39 cellular contexts compared by ENCODE assay signal in the genomic region with DNA sequence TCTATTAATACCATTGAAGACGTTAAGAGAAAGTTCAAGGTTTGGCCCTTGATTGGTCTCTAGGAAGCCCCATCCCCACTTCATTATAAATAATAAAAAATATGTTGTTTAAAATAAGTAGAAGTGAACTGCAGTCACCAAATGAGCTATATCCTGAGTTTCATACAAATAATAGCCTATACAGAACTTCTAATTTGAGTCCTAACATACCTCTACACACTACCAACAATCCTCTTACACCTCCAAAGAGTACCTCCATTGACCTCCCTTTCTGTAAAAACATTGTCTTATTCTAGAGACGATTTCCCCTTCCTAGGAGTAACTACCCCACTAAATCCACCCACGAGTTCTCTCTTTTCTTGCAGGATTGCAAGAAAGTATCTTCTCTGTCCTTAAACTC. TPM values are rescaled to one million over a fixed set of nuclear protein-coding genes. Genes with fewer than 3 reads are reported as not detected.
"Had no signal": no experiment of that assay in that cellular context is flagged by ENCODE, and none has a peak within 500 bp of the region (broad histone marks: within the 10 kb centered on the region; RNA-seq: fewer than 3 reads in every experiment).

No MANE protein-coding gene starts in this region.

- H3K36me3 ChIP-seq: MG63 had no signal

- H3K4me2 ChIP-seq: KMS-11 had no signal

- H3K27ac ChIP-seq: KMS-11 had no signal

- DNase-seq: Karpas-422, Kasumi-1, MG63, MV-4-11, NCI-H1048, NCI-H1092, NCI-H1092 treated with DMSO at 0.1 percent for 48 hours, NCI-H1105, NCI-H1105 treated with DMSO at 0.1 percent for 48 hours, NCI-H1417, NCI-H1417 treated with DMSO at 0.1 percent for 48 hours, NCI-H1436, NCI-H1436 treated with DMSO at 0.1 percent for 48 hours, NCI-H146, NCI-H1694, NCI-H1694 treated with DMSO at 0.1 percent for 48 hours, NCI-H187, NCI-H187 treated with DMSO at 0.1 percent for 48 hours, NCI-H1930, NCI-H2029, NCI-H2029 treated with DMSO at 0.1 percent for 48 hours, NCI-H2081, NCI-H2081 treated with DMSO at 0.1 percent for 48 hours, NCI-H2107, NCI-H2171, NCI-H2171 treated with DMSO at 0.1 percent for 48 hours, NCI-H2227 treated with DMSO at 0.1 percent for 48 hours, NCI-H226, NCI-H345, NCI-H446, NCI-H446 treated with DMSO at 0.1 percent for 48 hours, NCI-H510A, NCI-H510A treated with DMSO at 0.1 percent for 48 hours, NCI-H524 had no signal

- H3K9ac ChIP-seq: KMS-11 had no signal

- H3K9me3 ChIP-seq: MG63 had no signal

- H3K27me3 ChIP-seq: MG63 had no signal

- H3K4me3 ChIP-seq: MG63 had no signal

RNA-seq across cellular contexts. Expression of a gene that starts 7.2 kb away (rescaled TPM):
- total RNA-seq: LHCN-M2, MCF 10A, NCI-H460 had no signal

RNA-seq across cellular contexts. Expression of a gene that starts 8.2 kb away (rescaled TPM):
- total RNA-seq: LHCN-M2, M059J, MCF 10A, NCI-H460 had no signal

RNA-seq across cellular contexts. Expression of a gene that starts 13.1 kb away (rescaled TPM):
- total RNA-seq: LHCN-M2, M059J, MCF 10A, NCI-H460 had no signal

RNA-seq across cellular contexts. Expression of a gene that starts 14.6 kb away (rescaled TPM):
- total RNA-seq: LHCN-M2, M059J, MCF 10A, NCI-H460 had no signal

RNA-seq across cellular contexts. Expression of a gene that starts 28.3 kb away (rescaled TPM):
- total RNA-seq: LHCN-M2, MCF 10A had no signal
